ENCODE assay signal across 27 cellular contexts in the genomic region with DNA sequence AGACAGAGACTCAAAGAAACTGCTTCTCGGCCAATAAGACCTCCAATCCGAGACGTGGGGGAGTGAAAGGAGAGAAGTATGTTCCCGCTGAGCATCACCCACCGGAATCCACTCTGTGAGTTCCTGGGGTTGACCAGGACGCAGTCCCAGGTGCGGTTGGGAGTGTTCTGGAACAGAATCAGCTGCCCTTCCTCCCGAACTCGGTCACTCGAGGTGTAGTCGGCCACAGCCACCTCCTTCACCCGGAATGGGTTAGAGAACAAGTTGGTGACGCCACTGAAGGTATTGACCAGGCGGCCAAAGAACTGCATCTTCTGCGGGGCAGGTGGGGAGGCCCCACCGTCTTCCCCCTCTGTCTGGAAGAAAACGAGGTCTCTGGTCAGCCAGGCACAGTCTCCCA. TPM values are rescaled to one million over a fixed set of nuclear protein-coding genes. Genes with fewer than 3 reads are reported as not detected.
A peak's percentile ranks its signal among the peaks of the same experiment; 100 is the strongest.
DNase-seq lines count a peak whose midpoint lies in the region; ATAC-seq and TF ChIP-seq lines count a peak whose summit lies in the region.
"Had no signal": no experiment of that assay in that cellular context is flagged by ENCODE, and none has a peak within 500 bp of the region (broad histone marks: within the 10 kb centered on the region; RNA-seq: fewer than 3 reads in every experiment).

No MANE protein-coding gene starts in this region.

- no peak overlapping the region for H3K9ac ChIP-seq in neuronal stem cell (ENCODE audit: low read depth, low read length, poor library complexity)

- no peak overlapping the region for H4K91ac ChIP-seq in neuronal stem cell (ENCODE audit: low read depth, low read length, poor library complexity)

- peaks cover 3% of the 10 kb centered on the region for H3K79me1 ChIP-seq in neuronal stem cell (ENCODE audit: low read depth, low read length)

- no peak for DNase-seq in right atrium auricular region (ENCODE audit: low spot score)
- no peak for DNase-seq in heart right ventricle
- peak; percentile 43 for DNase-seq in islet precursor cell
- DNase-seq in neuronal stem cell (ENCODE audit: low spot score), result no peak
- DNase-seq: AML-193; C1 segment of cervical spinal cord; Caco-2; CD8-positive, alpha-beta T cell; GOT3; HFFc6; NCI-H1048; NCI-H1417; NCI-H187; NCI-H2081 treated with DMSO at 0.1 percent for 48 hours; NCI-H2171; NCI-H226; NCI-H510A; NCI-H69; RPMI8226; SHP77 had no signal

- H3K14ac ChIP-seq in neuronal stem cell (ENCODE audit: low read length), result no peak overlapping the region

- no peak overlapping the region for H3K4ac ChIP-seq in neuronal stem cell (ENCODE audit: low read length)

- H3K18ac ChIP-seq in neuronal stem cell (ENCODE audit: low read length), result peak overlapping the region; percentile 70

- H3K4me3 ChIP-seq in right atrium auricular region (no peak overlapping the region), heart right ventricle (no peak overlapping the region), neuronal stem cell (ENCODE audit: low read length in 2 of 2) (no peak overlapping the region)
- H3K4me3 ChIP-seq: A549, GM12878, HAP-1 had no signal

- no peak overlapping the region for H2BK15ac ChIP-seq in neuronal stem cell (ENCODE audit: low read length)

- H3K4me2 ChIP-seq in neuronal stem cell (ENCODE audit: insufficient read depth, low read length, poor library complexity, severe bottlenecking), result no peak overlapping the region
- H3K4me2 ChIP-seq: A549 had no signal

- no peaks in the 10 kb centered on the region for H3K27me3 ChIP-seq in right atrium auricular region
- H3K27me3 ChIP-seq in heart right ventricle, result no peaks in the 10 kb centered on the region
- H3K27me3 ChIP-seq in neuronal stem cell (ENCODE audit: control insufficient read depth in 3 of 3, insufficient read depth in 3 of 3, low read depth in 1 of 3, low read length in 3 of 3), result no peaks in the 10 kb centered on the region

- H3K4me1 ChIP-seq in right atrium auricular region (peaks cover 0 to 51% of the 10 kb centered on the region in 2 donors), heart right ventricle (peaks cover 13 to 65% (median 32%) of the 10 kb centered on the region in 9 donors), neuronal stem cell (ENCODE audit: control insufficient read depth in 2 of 2, insufficient read depth in 1 of 2, low read depth in 1 of 2, low read length in 2 of 2) (peaks cover 0 to 7% of the 10 kb centered on the region in 2 donors)
- H3K4me1 ChIP-seq: HAP-1 had no signal

- H3K36me3 ChIP-seq in right atrium auricular region (no peaks in the 10 kb centered on the region), heart right ventricle (peaks cover 0 to 17% (median 0%) of the 10 kb centered on the region in 9 donors), neuronal stem cell (replicated peaks in 1 of 2; ENCODE audit: control insufficient read depth in 2 of 2, insufficient read depth in 2 of 2, low read length in 2 of 2) (peaks cover 3 to 5% of the 10 kb centered on the region in 2 donors)

- ATAC-seq in heart right ventricle, result no peak
- no peak for ATAC-seq in GM18868 (IDR thresholded peaks at IDR 0.05; ENCODE audit: unreplicated experiment)
- no peak for ATAC-seq in HG03039 (IDR thresholded peaks at IDR 0.05; ENCODE audit: unreplicated experiment)
- ATAC-seq in GM19395 (IDR thresholded peaks at IDR 0.05; ENCODE audit: unreplicated experiment), result no peak
- ATAC-seq: A549; CD8-positive, alpha-beta T cell; GM12878 had no signal

- intact Hi-C loops in heart right ventricle (cut with DNase I), result loop anchor here in 3 of 10 donors (10.0 kb wide), 1 partner anchor 54 kb away; the partner anchor contains the start of gene BAIAP2L2 (in 3 of the 3)

- no peak overlapping the region for H2BK12ac ChIP-seq in neuronal stem cell (ENCODE audit: low read length)

- no peak overlapping the region for H4K8ac ChIP-seq in neuronal stem cell (ENCODE audit: low read depth, low read length)

- no peak overlapping the region for H2BK5ac ChIP-seq in neuronal stem cell (ENCODE audit: low read length)

- no peak overlapping the region for H2BK120ac ChIP-seq in neuronal stem cell (ENCODE audit: low read depth, low read length)

- 93% methylated on average over 17 of the region's 17 CpGs for WGBS in heart right ventricle, 2 donors
- WGBS in neuronal stem cell (ENCODE audit: extremely low coverage in 2 of 2, insufficient read length in 2 of 2, insufficient replicate concordance in 1 of 2), 2 donors, result no CpG with 5 or more reads among the region's 17 CpGs

- no peak overlapping the region for H3K23ac ChIP-seq in neuronal stem cell (ENCODE audit: low read depth, low read length, poor library complexity)

- H3K27ac ChIP-seq in right atrium auricular region, result peak overlapping the region; percentile 76 to 88
- peak overlapping the region in 2 of 10 donors; percentile 77 to 78 for H3K27ac ChIP-seq in heart right ventricle
- H3K27ac ChIP-seq in neuronal stem cell (replicated peaks; ENCODE audit: low read length), result no peak overlapping the region
- H3K27ac ChIP-seq: A549, HL-60 had no signal

- H2AFZ ChIP-seq in neuronal stem cell (ENCODE audit: low read length), result no peak overlapping the region

- TF ChIP-seq CTCF in right atrium auricular region (IDR thresholded peaks at IDR 0.05), result no peak
- no peak for TF ChIP-seq CTCF in heart right ventricle (IDR thresholded peaks at IDR 0.05)

- H3K9me3 ChIP-seq in right atrium auricular region, result no peaks in the 10 kb centered on the region
- no peaks in the 10 kb centered on the region for H3K9me3 ChIP-seq in heart right ventricle
- no peaks in the 10 kb centered on the region for H3K9me3 ChIP-seq in neuronal stem cell (replicated peaks in 1 of 2; ENCODE audit: control insufficient read depth in 2 of 2, insufficient read depth in 1 of 2, low read depth in 1 of 2, low read length in 2 of 2)
- H3K9me3 ChIP-seq: A549, Caco-2, HAP-1 had no signal

- peak overlapping the region; percentile 40 for H2AK5ac ChIP-seq in neuronal stem cell (ENCODE audit: low read depth, low read length)

RNA-seq across cellular contexts. Expression of gene PLA2G6, which starts 12.5 kb away (rescaled TPM):
- total RNA-seq in right atrium auricular region, result 10 to 100 TPM in 1 of 2 donors, 1 to 10 TPM in 1; 9.0 to 15.6 TPM
- total RNA-seq in heart right ventricle, result 10 to 100 TPM in 8 of 10 donors, 1 to 10 TPM in 2; 8.8 to 17.1 (median 13.5) TPM
- polyA plus RNA-seq in heart right ventricle, result 10 to 100 TPM in 1 of 2 donors, 1 to 10 TPM in 1; 6.0 to 35.1 TPM
- 10.9 TPM for polyA plus RNA-seq in neuronal stem cell (2013, experiment 1 of 2)
- polyA plus RNA-seq in neuronal stem cell (2013, experiment 2 of 2), result 11.4 TPM

RNA-seq across cellular contexts. Expression of gene MAFF, which starts 32.7 kb away (rescaled TPM):
- 10 to 100 TPM; 24.8 to 43.5 TPM for total RNA-seq in right atrium auricular region
- 10 to 100 TPM in 4 of 10 donors, 1 to 10 TPM in 6; 2.9 to 21.2 (median 5.3) TPM for total RNA-seq in heart right ventricle
- 10 to 100 TPM in 1 of 2 donors, 1 to 10 TPM in 1; 6.5 to 21.4 TPM for polyA plus RNA-seq in heart right ventricle
- 4.0 TPM for polyA plus RNA-seq in neuronal stem cell (2013, experiment 1 of 2)
- 4.3 TPM for polyA plus RNA-seq in neuronal stem cell (2013, experiment 2 of 2)

RNA-seq across cellular contexts. Expression of gene BAIAP2L2, which starts 58.6 kb away (rescaled TPM):
- total RNA-seq in right atrium auricular region (under 1 TPM in 1 of 2 donors, not detected in 1; 0.63 TPM), heart right ventricle (under 1 TPM in 6 of 10 donors, not detected in 4; 0.12 to 0.36 (median 0.17) TPM)
- under 1 TPM; 0.28 to 0.37 TPM for polyA plus RNA-seq in heart right ventricle
- 4.8 TPM for polyA plus RNA-seq in neuronal stem cell (2013, experiment 1 of 2)
- 4.5 TPM for polyA plus RNA-seq in neuronal stem cell (2013, experiment 2 of 2)
